Comparison of ENCODE assay signal across 26 cellular contexts in the genomic region with DNA sequence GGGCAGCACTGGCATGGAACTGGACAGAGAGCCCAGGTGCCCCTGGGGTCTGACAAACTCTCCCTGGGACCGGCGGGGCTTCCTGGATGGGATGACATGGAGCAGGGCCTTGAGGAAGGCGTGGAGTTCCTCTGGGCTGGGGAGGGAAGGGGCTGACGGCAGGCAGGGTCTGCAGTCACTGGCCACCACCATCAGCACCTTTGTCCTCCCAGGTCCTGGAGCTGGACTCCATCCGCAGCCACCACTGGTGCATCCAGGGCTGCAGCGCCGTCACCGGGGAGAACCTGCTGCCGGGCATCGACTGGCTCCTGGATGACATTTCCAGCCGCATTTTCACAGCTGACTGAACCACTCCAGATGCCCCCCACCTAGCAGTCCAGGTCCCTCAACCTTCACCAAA. TPM values are rescaled to one million over a fixed set of nuclear protein-coding genes. Genes with fewer than 3 reads are reported as not detected.
"Had no signal": no experiment of that assay in that cellular context is flagged by ENCODE, and none has a peak within 500 bp of the region (broad histone marks: within the 10 kb centered on the region; RNA-seq: fewer than 3 reads in every experiment).

No MANE protein-coding gene starts in this region.

- H3K4me3 ChIP-seq: dorsolateral prefrontal cortex, gastroesophageal sphincter, heart left ventricle, hepatocyte, lung, prostate gland, right atrium auricular region, sigmoid colon, testis, tibial artery had no signal

- H3K36me3 Mint-ChIP-seq: natural killer cell had no signal

- H2AFZ ChIP-seq: hepatocyte had no signal

- H3K4me1 ChIP-seq: prostate gland, testis had no signal

- H3K36me3 ChIP-seq: prostate gland had no signal

- H3K9me3 ChIP-seq: gastroesophageal sphincter, heart left ventricle, prostate gland, right atrium auricular region, sigmoid colon, testis, tibial artery had no signal

- H3K27ac Mint-ChIP-seq: memory B cell; natural killer cell; stimulated activated effector memory CD8-positive, alpha-beta T cell treated with anti-CD3 and anti-CD28 coated beads, Interleukin-12 subunit alpha, Interleukin-12 subunit beta, amount 100 ng/mL, for 72 hours; type B pancreatic cell had no signal

- ATAC-seq: esophagus mucosa; gastroesophageal sphincter; heart left ventricle; left lobe of liver; stimulated activated effector memory CD8-positive, alpha-beta T cell treated with anti-CD3 and anti-CD28 coated beads, Interleukin-12 subunit alpha, Interleukin-12 subunit beta, amount 100 ng/mL, for 72 hours; stimulated activated naive CD8-positive, alpha-beta T cell treated with anti-CD3 and anti-CD28 coated beads, Interleukin-15, Interleukin-2, amounts not matched to agents 100 U/mL and 50 U/mL, for 24 hours had no signal

- H3K27me3 Mint-ChIP-seq: memory B cell, type B pancreatic cell had no signal

- DNase-seq: dorsolateral prefrontal cortex; effector CD4-positive, alpha-beta T cell; foreskin fibroblast; kidney; natural killer cell; sigmoid colon; stimulated activated CD4-positive, alpha-beta T cell treated with anti-CD3 and anti-CD28 coated beads, Interleukin-2, amount 100 ng/mL, for 24 hours; stimulated activated CD4-positive, alpha-beta T cell treated with anti-CD3 and anti-CD28 coated beads, Interleukin-4, amount 100 ng/mL, for 24 hours; stimulated activated naive CD8-positive, alpha-beta T cell treated with anti-CD3 and anti-CD28 coated beads, Interleukin-15, Interleukin-2, amounts not matched to agents 100 U/mL and 50 U/mL, for 24 hours; substantia nigra; testis; tibial artery had no signal

- H3K4me3 Mint-ChIP-seq: memory B cell; natural killer cell; stimulated activated effector memory CD8-positive, alpha-beta T cell treated with anti-CD3 and anti-CD28 coated beads, Interleukin-12 subunit alpha, Interleukin-12 subunit beta, amount 100 ng/mL, for 72 hours; type B pancreatic cell had no signal

- H3K9me3 Mint-ChIP-seq: memory B cell; natural killer cell; stimulated activated effector memory CD8-positive, alpha-beta T cell treated with anti-CD3 and anti-CD28 coated beads, Interleukin-12 subunit alpha, Interleukin-12 subunit beta, amount 100 ng/mL, for 72 hours; type B pancreatic cell had no signal

- H3K4me2 ChIP-seq: hepatocyte had no signal

- H3K27ac ChIP-seq: dorsolateral prefrontal cortex, epithelial cell of prostate, gastroesophageal sphincter, heart left ventricle, hepatocyte, prostate gland, right atrium auricular region, sigmoid colon, testis, tibial artery had no signal

- H3K27me3 ChIP-seq: dorsolateral prefrontal cortex, gastroesophageal sphincter, heart left ventricle, hepatocyte, right atrium auricular region, sigmoid colon, testis, tibial artery had no signal

RNA-seq across cellular contexts. Expression of gene BATF2, which starts 24.7 kb away (rescaled TPM):
- total RNA-seq: esophagus mucosa, mononuclear cell, osteocyte had no signal

RNA-seq across cellular contexts. Expression of gene NAALADL1, which starts 36.8 kb away (rescaled TPM):
- total RNA-seq: osteocyte had no signal
